In genomic region chr6:151451950-151452749, GRCh38 we compare ENCODE assay signal across 8 cellular contexts. TPM values are rescaled to one million over a fixed set of nuclear protein-coding genes. Genes with fewer than 3 reads are reported as not detected.
DNase-seq lines count a peak whose midpoint lies in the region; TF ChIP-seq lines count a peak whose summit lies in the region.

TSS of gene RMND1 (minus strand) at chr6:151452126. CDS start at chr6:151445811, 6,315 bp downstream.

- in situ Hi-C loops in HAP-1 (cut with MboI; ENCODE audit: low sequenced_read_pairs) = loop anchor here (25.0 kb wide), 1 partner anchor 1535 kb away; the partner anchor contains the start of gene FBXO5

- H3K79me2 ChIP-seq in MM.1S (ENCODE audit: low read length) = peaks cover 30% of the 10 kb centered on the region

- H3K9me3 Mint-ChIP-seq in nephron = peaks cover 2% of the 10 kb centered on the region
- H3K9me3 Mint-ChIP-seq in stimulated activated naive CD8-positive, alpha-beta T cell treated with anti-CD3 and anti-CD28 coated beads, Interleukin-15, Interleukin-2, amounts not matched to agents 100 ng/mL and 50 ng/mL, for 24 hours = no peaks in the 10 kb centered on the region

- peaks cover 8% of the 10 kb centered on the region for H3K36me3 ChIP-seq in ES-I3 (ENCODE audit: insufficient read depth, low read length)
- peaks cover 6% of the 10 kb centered on the region; the same call in 1 of the 2 replicates for H3K36me3 ChIP-seq in HAP-1 (replicated peaks)
- H3K36me3 ChIP-seq in MM.1S (replicated peaks; ENCODE audit: insufficient read depth, low read length) = no peaks in the 10 kb centered on the region

- peak within 1 kb of the TSS; percentile 66 for H3K4me2 ChIP-seq in MM.1S (ENCODE audit: low read depth, low read length)

- H3K27me3 ChIP-seq in HAP-1 (ENCODE audit: low read depth) (no peaks in the 10 kb centered on the region), MM.1S (replicated peaks; ENCODE audit: insufficient read depth, low read length) (no peaks in the 10 kb centered on the region)

- H3K4me3 Mint-ChIP-seq in nephron = peak within 1 kb of the TSS; percentile 92 to 97 (median 93)
- H3K4me3 Mint-ChIP-seq in stimulated activated naive CD8-positive, alpha-beta T cell treated with anti-CD3 and anti-CD28 coated beads, Interleukin-15, Interleukin-2, amounts not matched to agents 100 ng/mL and 50 ng/mL, for 24 hours = peak within 1 kb of the TSS; percentile 99

- peaks cover 28% of the 10 kb centered on the region for H3K4me1 Mint-ChIP-seq in nephron
- H3K4me1 Mint-ChIP-seq in stimulated activated naive CD8-positive, alpha-beta T cell treated with anti-CD3 and anti-CD28 coated beads, Interleukin-15, Interleukin-2, amounts not matched to agents 100 ng/mL and 50 ng/mL, for 24 hours (ENCODE audit: low read depth) = peaks cover 38% of the 10 kb centered on the region

- H4K20me1 ChIP-seq in MM.1S (ENCODE audit: insufficient read depth, low read length) = no peaks in the 10 kb centered on the region

- peak within 1 kb of the TSS; percentile 80 to 96 (median 91) for H3K27ac Mint-ChIP-seq in nephron
- peak within 1 kb of the TSS; percentile 94 for H3K27ac Mint-ChIP-seq in stimulated activated naive CD8-positive, alpha-beta T cell treated with anti-CD3 and anti-CD28 coated beads, Interleukin-15, Interleukin-2, amounts not matched to agents 100 ng/mL and 50 ng/mL, for 24 hours

- peaks cover 28% of the 10 kb centered on the region for H3K36me3 Mint-ChIP-seq in nephron (ENCODE audit: low read depth)
- peaks cover 19% of the 10 kb centered on the region for H3K36me3 Mint-ChIP-seq in stimulated activated naive CD8-positive, alpha-beta T cell treated with anti-CD3 and anti-CD28 coated beads, Interleukin-15, Interleukin-2, amounts not matched to agents 100 ng/mL and 50 ng/mL, for 24 hours (ENCODE audit: low read depth)

- H3K9me3 ChIP-seq in ES-I3 (ENCODE audit: control insufficient read depth, insufficient read depth, low read length) (no peaks in the 10 kb centered on the region), HAP-1 (no peaks in the 10 kb centered on the region), MM.1S (replicated peaks; ENCODE audit: insufficient read depth, low read length) (no peaks in the 10 kb centered on the region)

- no peaks in the 10 kb centered on the region for H3K9me2 ChIP-seq in MM.1S (replicated peaks; ENCODE audit: insufficient read depth, low read length)

- peak within 1 kb of the TSS; percentile 86 for H2AFZ ChIP-seq in MM.1S (ENCODE audit: low read length)

- H3F3A ChIP-seq in MM.1S (ENCODE audit: insufficient read depth, low read length) = no peaks in the 10 kb centered on the region

- TF ChIP-seq CTCF in MM.1S (IDR thresholded peaks at IDR 0.05; ENCODE audit: low read length) (no peak), fibroblast of the aortic adventitia (IDR thresholded peaks at IDR 0.05; ENCODE audit: insufficient read depth, low read length) (no peak), nephron (IDR thresholded peaks at IDR 0.05; ENCODE audit: unreplicated experiment in 3 of 3) (no peak)

- H3K27me3 Mint-ChIP-seq in nephron (ENCODE audit: low read depth) = no peaks in the 10 kb centered on the region
- H3K27me3 Mint-ChIP-seq in stimulated activated naive CD8-positive, alpha-beta T cell treated with anti-CD3 and anti-CD28 coated beads, Interleukin-15, Interleukin-2, amounts not matched to agents 100 ng/mL and 50 ng/mL, for 24 hours = no peaks in the 10 kb centered on the region

- H3K9ac ChIP-seq in ES-I3 (ENCODE audit: low read depth, low read length) = peak within 1 kb of the TSS; percentile 93
- H3K9ac ChIP-seq in MM.1S (ENCODE audit: low read length) = peak within 1 kb of the TSS; percentile 72

- H3K27ac ChIP-seq in MM.1S (ENCODE audit: low read length) = peak within 1 kb of the TSS; percentile 79; the same call in 1 of the 2 replicates

- peaks cover 10% of the 10 kb centered on the region for H3K4me1 ChIP-seq in ES-I3 (ENCODE audit: insufficient read depth, low read length)
- H3K4me1 ChIP-seq in HAP-1 = peaks cover 29% of the 10 kb centered on the region
- no peaks in the 10 kb centered on the region for H3K4me1 ChIP-seq in MM.1S (ENCODE audit: low read length)

- peak; percentile 99 to 100 for DNase-seq in HAP-1 (ENCODE audit: low spot score in 2 of 2)
- DNase-seq in MM.1S = peak; percentile 97
- peak; percentile 97 for DNase-seq in SIG-M5 (lab: John Stamatoyannopoulos, UW)
- peak; percentile 99 for DNase-seq in activated gamma-delta T cell (lab: John Stamatoyannopoulos, UW)
- peak; percentile 100 for DNase-seq in fibroblast of the aortic adventitia (ENCODE audit: low read depth)

- H3K4me3 ChIP-seq in HAP-1 (peak within 1 kb of the TSS; percentile 86), MM.1S (ENCODE audit: low read length) (peak within 1 kb of the TSS; percentile 84), fibroblast of the aortic adventitia (ENCODE audit: low read depth, low read length) (peak within 1 kb of the TSS; percentile 95)

RNA-seq across cellular contexts. Expression of gene RMND1, which starts in this region (rescaled TPM):
- total RNA-seq in fibroblast of the aortic adventitia (ENCODE audit: low replicate concordance) = 36.4 and 51.3 TPM in 2 replicates

Comparison
In these comparisons a context has a peak if more than half of its experiments do, and no peak if none do; other contexts are left out.
1. Peak in every context shown above with its lines: DNase-seq, H3K4me3 ChIP-seq and H3K27ac ChIP-seq.